ENCODE assay signal across 17 cellular contexts in the genomic region with DNA sequence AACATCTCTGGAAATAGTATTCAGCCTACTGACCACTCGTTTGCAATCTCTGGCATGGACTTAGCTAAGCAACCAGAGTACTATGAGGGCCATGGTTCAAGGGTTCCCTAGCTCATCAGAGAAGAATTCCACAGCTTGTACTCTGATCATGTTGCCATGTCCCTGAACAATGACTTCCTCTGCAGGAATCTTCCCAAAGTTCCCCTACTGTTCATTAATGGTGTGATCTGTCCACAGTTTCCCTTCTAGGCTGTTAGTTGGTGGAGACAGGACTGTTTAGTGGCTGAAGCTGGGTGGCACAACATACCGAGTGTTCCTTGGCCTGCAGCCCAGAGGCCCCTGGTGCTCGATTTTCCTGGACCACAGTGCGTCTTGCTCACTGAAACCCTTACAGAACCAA. TPM values are rescaled to one million over a fixed set of nuclear protein-coding genes. Genes with fewer than 3 reads are reported as not detected.
DNase-seq lines count a peak whose midpoint lies in the region; ATAC-seq and TF ChIP-seq lines count a peak whose summit lies in the region.
"Had no signal": no experiment of that assay in that cellular context is flagged by ENCODE, and none has a peak within 500 bp of the region (broad histone marks: within the 10 kb centered on the region; RNA-seq: fewer than 3 reads in every experiment).

No MANE protein-coding gene starts in this region.

- peak overlapping the region; percentile 99 for H2BK5ac ChIP-seq in IMR-90 (ENCODE audit: low read depth, low read length, poor library complexity, severe bottlenecking)

- H3K36me3 Mint-ChIP-seq in endodermal cell (ENCODE audit: low read depth): no peaks in the 10 kb centered on the region

- no peak overlapping the region for H3K4me3 Mint-ChIP-seq in endodermal cell
- H3K4me3 Mint-ChIP-seq: activated CD4-positive, alpha-beta T cell treated with anti-CD3 and anti-CD28 coated beads, Interleukin-2, amount 10 ng/mL, durations not matched to agents 7 days and 5 days; nephron had no signal

- peak overlapping the region; percentile 66 for H4K5ac ChIP-seq in IMR-90 (ENCODE audit: low read depth, low read length)

- no peaks in the 10 kb centered on the region for H3K27me3 ChIP-seq in IMR-90 (ENCODE audit: control insufficient read depth, insufficient read depth, low read length)
- no peaks in the 10 kb centered on the region for H3K27me3 ChIP-seq in endodermal cell (ENCODE audit: control insufficient read depth, insufficient read depth, low read length, poor library complexity, severe bottlenecking)
- H3K27me3 ChIP-seq: BLaER1 had no signal

- H2BK20ac ChIP-seq in IMR-90 (ENCODE audit: low read depth, low read length): peak overlapping the region; percentile 94

- H3K27ac ChIP-seq in IMR-90 (ENCODE audit: insufficient read depth, low read length) (peak overlapping the region; percentile 81), endodermal cell (ENCODE audit: low read depth, low read length) (no peak overlapping the region)
- H3K27ac ChIP-seq: BLaER1 had no signal

- DNase-seq in ACHN: peak; percentile 44
- DNase-seq in IMR-90: peak; percentile 93
- no peak for DNase-seq in endodermal cell
- DNase-seq in midbrain (lab: John Stamatoyannopoulos, UW): peak; percentile 27
- no peak for DNase-seq in HT-29 (ENCODE audit: low spot score)
- no peak for DNase-seq in DMS153 treated with DMSO at 0.1 percent for 48 hours (lab: John Stamatoyannopoulos, UW; ENCODE audit: unreplicated experiment)
- no peak for DNase-seq in retina
- DNase-seq: activated CD4-positive, alpha-beta T cell treated with anti-CD3 and anti-CD28 coated beads, Interleukin-2, amount 10 ng/mL, durations not matched to agents 7 days and 5 days; cerebellar nuclear complex; foreskin melanocyte; GF-D8; NCI-H2081 treated with DMSO at 0.1 percent for 48 hours; stimulated activated CD4-positive, alpha-beta T cell treated with anti-CD3 and anti-CD28 coated beads, Interleukin-12 subunit alpha, Interleukin-12 subunit beta, amount 100 ng/mL, for 4 hours had no signal

- H2BK120ac ChIP-seq in IMR-90 (ENCODE audit: low read depth, low read length): peak overlapping the region; percentile 95

- peak overlapping the region; percentile 89 for H3K4ac ChIP-seq in IMR-90 (ENCODE audit: low read depth, low read length)

- H3K27ac Mint-ChIP-seq in endodermal cell: peak overlapping the region; percentile 71
- H3K27ac Mint-ChIP-seq: activated CD4-positive, alpha-beta T cell treated with anti-CD3 and anti-CD28 coated beads, Interleukin-2, amount 10 ng/mL, durations not matched to agents 7 days and 5 days; activated T-helper 2 cell treated with anti-CD3 and anti-CD28 coated beads, Interferon-gamma antibody, Interleukin-2, Interleukin-4, amounts not matched to agents 10 μg/mL and 5 μg/mL and 100 μg/mL, durations not matched to agents 14 hours and 24 hours and 36 hours; nephron had no signal

- H3K4me3 ChIP-seq in IMR-90 (ENCODE audit: insufficient read depth, low read depth, low read length) (no peak overlapping the region), endodermal cell (ENCODE audit: low read length) (no peak overlapping the region)
- H3K4me3 ChIP-seq: BLaER1 had no signal

- H4K20me1 ChIP-seq in IMR-90 (ENCODE audit: insufficient read depth, low read length): no peaks in the 10 kb centered on the region
- H4K20me1 ChIP-seq: BLaER1 had no signal

- H3K9ac ChIP-seq in IMR-90 (ENCODE audit: low read depth, low read length) (0 out of 2 replicates have a peak overlapping the region, but pooled peaks have one; percentile 10), endodermal cell (ENCODE audit: extremely low read depth, low read length, poor library complexity, severe bottlenecking) (no peak overlapping the region)
- H3K9ac ChIP-seq: BLaER1 had no signal

- peak overlapping the region; percentile 55 for H3K56ac ChIP-seq in IMR-90 (ENCODE audit: extremely low read depth, insufficient read depth, low read length)

- dilution Hi-C loops in IMR-90 (cut with HindIII; ENCODE audit: low sequenced_read_pairs, unreplicated experiment): no loop called here

- TF ChIP-seq CTCF in IMR-90 (conservative IDR thresholded peaks at IDR 0.05; ENCODE audit: low read depth, low read length): 0 out of 2 replicates have a peak, but pooled peaks have one; percentile 3
- TF ChIP-seq CTCF in endodermal cell (conservative IDR thresholded peaks at IDR 0.05): no peak

- peak overlapping the region; percentile 62 for H2AK9ac ChIP-seq in IMR-90 (replicated peaks; ENCODE audit: low read depth, low read length, poor library complexity)

- H4K91ac ChIP-seq in IMR-90 (ENCODE audit: insufficient read depth, low read depth, low read length): peak overlapping the region; percentile 97

- TF ChIP-seq POLR2A in IMR-90 (IDR thresholded peaks at IDR 0.05; ENCODE audit: low read depth, low read length): no peak

- H3K79me1 ChIP-seq in IMR-90 (ENCODE audit: low read depth in 1 of 2, low read length in 2 of 2): no peaks in the 10 kb centered on the region

- CTCF ChIA-PET in IMR-90 (lab: Yijun Ruan, JAX): interaction anchor here (1.8 kb wide), 1 partner anchor 17 kb away, joined by 3 read pairs; no protein-coding TSS in a partner anchor

- peaks cover 12% of the 10 kb centered on the region; the same call in 1 of the 2 replicates for H3K9me1 ChIP-seq in IMR-90 (ENCODE audit: insufficient read depth, low read length)

- H2AK5ac ChIP-seq in IMR-90 (ENCODE audit: low read depth, low read length): peak overlapping the region; percentile 46

- ATAC-seq in IMR-90 (ENCODE audit: low read depth) (peak; percentile 86), GM18511 (IDR thresholded peaks at IDR 0.05; ENCODE audit: unreplicated experiment) (no peak)

- no peaks in the 10 kb centered on the region for H3K4me1 Mint-ChIP-seq in endodermal cell
- H3K4me1 Mint-ChIP-seq: activated CD4-positive, alpha-beta T cell treated with anti-CD3 and anti-CD28 coated beads, Interleukin-2, amount 10 ng/mL, durations not matched to agents 7 days and 5 days had no signal

- H3K4me1 ChIP-seq in IMR-90 (ENCODE audit: control insufficient read depth, insufficient read depth, low read length) (peaks cover 32% of the 10 kb centered on the region), endodermal cell (ENCODE audit: control insufficient read depth, insufficient read depth, low read length) (no peaks in the 10 kb centered on the region)
- H3K4me1 ChIP-seq: BLaER1 had no signal

- POLR2A ChIA-PET in IMR-90 (lab: Charles Lee; ENCODE audit: unreplicated experiment): interaction anchor here (1.0 kb wide), 1 partner anchor 44 kb away, joined by 3 read pairs; a partner anchor contains a TSS

- no TSS peak for BruUV-seq in IMR-90 (replicated peaks; lab: Mats Ljungman, UMichigan)

- H3K14ac ChIP-seq in IMR-90 (replicated peaks; ENCODE audit: low read depth, low read length): peak overlapping the region; percentile 93

- peak overlapping the region; percentile 82 to 88 for H4K8ac ChIP-seq in IMR-90 (ENCODE audit: low read depth in 2 of 2, low read length in 2 of 2)

- no peaks in the 10 kb centered on the region for H3K36me3 ChIP-seq in IMR-90 (ENCODE audit: control insufficient read depth, insufficient read depth, low read length)
- H3K36me3 ChIP-seq in endodermal cell (ENCODE audit: control insufficient read depth, insufficient read depth, low read length): no peaks in the 10 kb centered on the region
- H3K36me3 ChIP-seq: BLaER1 had no signal

- intact Hi-C loops in IMR-90 (cut with micrococcal nuclease): no loop called here

- peak overlapping the region; percentile 65 for H3K18ac ChIP-seq in IMR-90 (ENCODE audit: low read depth, low read length)

- H3K9me3 ChIP-seq in IMR-90 (ENCODE audit: control insufficient read depth, insufficient read depth, low read length): peaks cover 2% of the 10 kb centered on the region; the same call in 1 of the 2 replicates
- H3K9me3 ChIP-seq in endodermal cell (ENCODE audit: control insufficient read depth, low read length): no peaks in the 10 kb centered on the region
- H3K9me3 ChIP-seq: BLaER1 had no signal

- in situ Hi-C loops in ACHN (cut with HindIII; ENCODE audit: low pct_ligation_motif_present, low pct_unique_long_range_greater_than_20kb, low sequenced_read_pairs): no loop called here
- in situ Hi-C loops in IMR-90 (cut with MboI; ENCODE audit: low sequenced_read_pairs): no loop called here

- H3K4me2 ChIP-seq in IMR-90 (ENCODE audit: low read depth, low read length): peak overlapping the region; percentile 0; the same call in 1 of the 2 replicates
- H3K4me2 ChIP-seq: BLaER1 had no signal

- no peaks in the 10 kb centered on the region for H3K27me3 Mint-ChIP-seq in endodermal cell (ENCODE audit: insufficient read depth)
- H3K27me3 Mint-ChIP-seq: activated CD4-positive, alpha-beta T cell treated with anti-CD3 and anti-CD28 coated beads, Interleukin-2, amount 10 ng/mL, durations not matched to agents 7 days and 5 days had no signal

- no peaks in the 10 kb centered on the region for H3K9me3 Mint-ChIP-seq in endodermal cell
- H3K9me3 Mint-ChIP-seq: activated CD4-positive, alpha-beta T cell treated with anti-CD3 and anti-CD28 coated beads, Interleukin-2, amount 10 ng/mL, durations not matched to agents 7 days and 5 days; activated T-helper 2 cell treated with anti-CD3 and anti-CD28 coated beads, Interferon-gamma antibody, Interleukin-2, Interleukin-4, amounts not matched to agents 10 μg/mL and 5 μg/mL and 100 μg/mL, durations not matched to agents 14 hours and 24 hours and 36 hours; nephron had no signal

- peak overlapping the region; percentile 56 for H2BK15ac ChIP-seq in IMR-90 (ENCODE audit: low read depth, low read length)

- TF ChIP-seq RAD21 in IMR-90 (IDR thresholded peaks at IDR 0.05; ENCODE audit: low read length): peak; percentile 7; the same call in 1 of the 2 replicates

- peak overlapping the region; percentile 84 for H2AFZ ChIP-seq in IMR-90 (replicated peaks; ENCODE audit: low read length, poor library complexity)

- peak overlapping the region; percentile 50 for H3K23ac ChIP-seq in IMR-90 (ENCODE audit: low read depth, low read length)

- WGBS in IMR-90 (ENCODE audit: extremely low coverage in 2 of 2, insufficient read length in 1 of 2), 2 experiments: 0% methylated on average over 1 of the region's 4 CpGs; no CpG with 5 or more reads in 1 of the 2 experiments
- WGBS in endodermal cell (ENCODE audit: insufficient coverage in 1 of 2, insufficient read length in 1 of 2), 2 experiments: 50 to 66% methylated on average over 2 to 4 of the region's 4 CpGs

TF ChIP-seq in IMR-90, 13 proteins besides CTCF, POLR2A, EP300 and RAD21 (continues in another document):
- TF ChIP-seq CEBPB (IDR thresholded peaks at IDR 0.05; ENCODE audit: low read depth, low read length) (peak; percentile 29; the same call in 1 of the 2 replicates), MXI1 (IDR thresholded peaks at IDR 0.05; ENCODE audit: borderline replicate concordance, low read depth, low read length) (no peak), CHD1 (IDR thresholded peaks at IDR 0.05; ENCODE audit: low read depth, low read length) (no peak)

RNA-seq across cellular contexts. Expression of a gene that starts 44.4 kb away (rescaled TPM):
- total RNA-seq in IMR-90 (2012; rRNA removed) (14.7 and 19.7 TPM in 2 replicates), endodermal cell (under 1 TPM in 1 of 2 donors, not detected in 1; 0.13 TPM)
- 11.0 and 12.8 TPM in 2 replicates for polyA plus RNA-seq in IMR-90 (2012; rRNA removed)
- polyA plus RNA-seq in IMR-90 (2012; cell fraction: cytosol; rRNA removed): 8.5 and 15.7 TPM in 2 replicates
- polyA plus RNA-seq in IMR-90 (2012; cell fraction: nucleus; rRNA removed; ENCODE audit: low replicate concordance): 7.3 and 8.8 TPM in 2 replicates
- polyA plus RNA-seq in endodermal cell (2013, experiment 1 of 2): 0.11 TPM
- 0.08 TPM for polyA plus RNA-seq in endodermal cell (2013, experiment 2 of 2)
- not detected in 2 replicates for total RNA-seq in HT-29 (2014; rRNA removed; shearing (Covaris generic))
- total RNA-seq: activated CD4-positive, alpha-beta T cell treated with anti-CD3 and anti-CD28 coated beads, Interleukin-2, amount 10 ng/mL, durations not matched to agents 7 days and 5 days; activated T-helper 2 cell treated with anti-CD3 and anti-CD28 coated beads, Interferon-gamma antibody, Interleukin-2, Interleukin-4, amounts not matched to agents 10 μg/mL and 5 μg/mL and 100 μg/mL, durations not matched to agents 14 hours and 24 hours and 36 hours had no signal

Comparison
In these comparisons a context has a peak if more than half of its experiments do, and no peak if none do; other contexts are left out.
1. DNase-seq: peak in ACHN (single experiment), IMR-90 (single experiment) and midbrain (single experiment); none in endodermal cell (single experiment), HT-29 (single experiment), DMS153 treated with DMSO at 0.1 percent for 48 hours (single experiment) and retina (single experiment).
2. RNA of a gene that starts 44.4 kb away (total RNA-seq): 14.7 to 19.7 TPM in IMR-90; 0.13 TPM in endodermal cell and not detected in HT-29; every median in the first group is over 10 times any median in the second.